9 cellular contexts compared by ENCODE assay signal in genomic region chr10:62454696-62455451, GRCh38.
DNase-seq lines count a peak whose midpoint lies in the region; ATAC-seq, FAIRE-seq and TF ChIP-seq lines count a peak whose summit lies in the region.
"Had no signal": no experiment of that assay in that cellular context is flagged by ENCODE, and none has a peak within 500 bp of the region (broad histone marks: within the 10 kb centered on the region; RNA-seq: fewer than 3 reads in every experiment).

No MANE protein-coding gene starts in this region.

- H3K9ac ChIP-seq in GM23248, result no peak overlapping the region

- H2AFZ ChIP-seq in GM23248, result peak overlapping the region; percentile 31; the same call in 1 of the 2 replicates

- TF ChIP-seq CTCF in RWPE2 (IDR thresholded peaks at IDR 0.05; ENCODE audit: poor library complexity, severe bottlenecking) (no peak), foreskin keratinocyte (conservative IDR thresholded peaks at IDR 0.05) (no peak), gastrocnemius medialis (IDR thresholded peaks at IDR 0.05 in 4 of 5, conservative IDR thresholded peaks at IDR 0.05 in 1 of 5) (no peak)

- peak overlapping the region; percentile 34 for H3K27ac ChIP-seq in GM23248
- H3K27ac ChIP-seq in RWPE2 (ENCODE audit: poor library complexity, severe bottlenecking), result peak overlapping the region; percentile 57
- H3K27ac ChIP-seq in foreskin keratinocyte, result no peak overlapping the region
- peak overlapping the region in 1 of 4 donors; percentile 18 for H3K27ac ChIP-seq in gastrocnemius medialis
- peak overlapping the region in 1 of 2 donors; percentile 17 for H3K27ac ChIP-seq in small intestine (ENCODE audit: low read depth in 1 of 2, low read length in 1 of 2)
- H3K27ac ChIP-seq: colonic mucosa had no signal

- H3F3A ChIP-seq in GM23248 (ENCODE audit: insufficient read depth), result peaks cover 9% of the 10 kb centered on the region

- H3K9me3 ChIP-seq in GM23248 (ENCODE audit: low read depth), result no peaks in the 10 kb centered on the region
- no peaks in the 10 kb centered on the region for H3K9me3 ChIP-seq in RWPE2 (ENCODE audit: severe bottlenecking)
- no peaks in the 10 kb centered on the region for H3K9me3 ChIP-seq in gastrocnemius medialis
- no peaks in the 10 kb centered on the region for H3K9me3 ChIP-seq in small intestine (ENCODE audit: control insufficient read depth, low read depth)
- H3K9me3 ChIP-seq: colonic mucosa had no signal

- peak overlapping the region; percentile 21; the same call in 1 of the 2 replicates for H3K4me3 ChIP-seq in GM23248
- H3K4me3 ChIP-seq in RWPE2 (ENCODE audit: severe bottlenecking), result no peak overlapping the region
- no peak overlapping the region for H3K4me3 ChIP-seq in gastrocnemius medialis
- no peak overlapping the region for H3K4me3 ChIP-seq in small intestine (ENCODE audit: low read depth in 1 of 2, low read length in 2 of 2)
- H3K4me3 ChIP-seq: colonic mucosa had no signal

- FAIRE-seq in small intestine (lab: Jason Lieb, UNC), result no peak

- no peak for TF ChIP-seq POLR2A in gastrocnemius medialis (IDR thresholded peaks at IDR 0.05)

- H4K20me1 ChIP-seq in GM23248 (ENCODE audit: insufficient read depth), result no peaks in the 10 kb centered on the region

- peak; percentile 78 for DNase-seq in GM23248
- DNase-seq in RWPE2 (ENCODE audit: low spot score), result no peak
- DNase-seq in foreskin keratinocyte, result peak; percentile 54 to 70
- peak; percentile 20 to 54 for DNase-seq in gastrocnemius medialis
- no peak for DNase-seq in hippocampal formation (lab: John Stamatoyannopoulos, UW)
- no peak for DNase-seq in small intestine
- DNase-seq: colonic mucosa had no signal

- intact Hi-C loops in gastrocnemius medialis (cut with DNase I; ENCODE audit: low total_unique reads), result no loop called here

- no peaks in the 10 kb centered on the region for H3K79me2 ChIP-seq in GM23248 (ENCODE audit: insufficient read depth)

- WGBS in GM23248 (ENCODE audit: low coverage in 1 of 2, low lambda C conversion rate in 2 of 2, missing lambda C conversion rate in 2 of 2), 2 experiments, result 4 to 5% methylated on average over 3 of the region's 3 CpGs
- WGBS in small intestine, 3 donors, result 36 to 47% (median 45%) methylated on average over 3 of the region's 3 CpGs

- H3K9me2 ChIP-seq in GM23248 (ENCODE audit: insufficient read depth), result no peaks in the 10 kb centered on the region

- ATAC-seq in RWPE2 (ENCODE audit: low read depth) (peak; percentile 100), foreskin keratinocyte (peak; percentile 85), gastrocnemius medialis (peak; percentile 80 to 81), GM21619 (IDR thresholded peaks at IDR 0.05; ENCODE audit: unreplicated experiment) (no peak), GM19035 (IDR thresholded peaks at IDR 0.05; ENCODE audit: unreplicated experiment) (no peak)

- peak overlapping the region; percentile 49 for H3K4me2 ChIP-seq in GM23248 (ENCODE audit: unreplicated experiment)

- H3K27me3 ChIP-seq in GM23248 (replicated peaks; ENCODE audit: insufficient read depth) (no peaks in the 10 kb centered on the region), RWPE2 (ENCODE audit: insufficient read depth, poor library complexity, severe bottlenecking) (no peaks in the 10 kb centered on the region), foreskin keratinocyte (no peaks in the 10 kb centered on the region), gastrocnemius medialis (no peaks in the 10 kb centered on the region), small intestine (ENCODE audit: control insufficient read depth in 2 of 2, insufficient read depth in 2 of 2, low read length in 2 of 2) (no peaks in the 10 kb centered on the region)
- H3K27me3 ChIP-seq: colonic mucosa had no signal

- H3K4me1 ChIP-seq in GM23248 (ENCODE audit: insufficient read depth), result peaks cover 33% of the 10 kb centered on the region
- H3K4me1 ChIP-seq in RWPE2 (ENCODE audit: insufficient read depth, poor library complexity, severe bottlenecking), result peaks cover 15% of the 10 kb centered on the region
- H3K4me1 ChIP-seq in foreskin keratinocyte, result peaks cover 20% of the 10 kb centered on the region
- no peaks in the 10 kb centered on the region for H3K4me1 ChIP-seq in gastrocnemius medialis
- H3K4me1 ChIP-seq in small intestine (ENCODE audit: control insufficient read depth in 2 of 2, insufficient read depth in 1 of 2, low read depth in 1 of 2, low read length in 1 of 2), result no peaks in the 10 kb centered on the region
- H3K4me1 ChIP-seq: colonic mucosa had no signal

- H3K36me3 ChIP-seq in GM23248 (ENCODE audit: low read depth) (no peaks in the 10 kb centered on the region), RWPE2 (ENCODE audit: low read depth) (no peaks in the 10 kb centered on the region), gastrocnemius medialis (no peaks in the 10 kb centered on the region), small intestine (ENCODE audit: control insufficient read depth in 2 of 2, insufficient read depth in 2 of 2, low read length in 2 of 2) (no peaks in the 10 kb centered on the region)
- H3K36me3 ChIP-seq: colonic mucosa had no signal

- in situ Hi-C loops in GM23248 (cut with MboI) (loop anchor here (25.0 kb wide), 1 partner anchor 357 kb away; the partner anchor contains the start of genes ADO and EGR2), gastrocnemius medialis (cut with MboI; ENCODE audit: low sequenced_read_pairs in 4 of 4) (no loop called here)

Comparison
In these comparisons a context has a peak if more than half of its experiments do, and no peak if none do; other contexts are left out.
1. DNase-seq: peak in GM23248 (single experiment), foreskin keratinocyte (2 of 2) and gastrocnemius medialis (2 of 2); none in RWPE2 (single experiment), hippocampal formation (0 of 2) and small intestine (single experiment).
2. ATAC-seq: peak in RWPE2 (single experiment), foreskin keratinocyte (single experiment) and gastrocnemius medialis (2 of 2); none in GM21619 (single experiment) and GM19035 (single experiment).